ENCODE assay signal across 3 cellular contexts in genomic region chr14:83118029-83118428, GRCh38.
"Had no signal": no experiment of that assay in that cellular context is flagged by ENCODE, and none has a peak within 500 bp of the region (broad histone marks: within the 10 kb centered on the region; RNA-seq: fewer than 3 reads in every experiment).

No MANE protein-coding gene starts in this region.

- DNase-seq: GDM1, GF-D8 had no signal

- H3K4me3 ChIP-seq: GM12878 had no signal

- ATAC-seq: GM12878 had no signal
